9 cellular contexts compared by ENCODE assay signal in the genomic region with DNA sequence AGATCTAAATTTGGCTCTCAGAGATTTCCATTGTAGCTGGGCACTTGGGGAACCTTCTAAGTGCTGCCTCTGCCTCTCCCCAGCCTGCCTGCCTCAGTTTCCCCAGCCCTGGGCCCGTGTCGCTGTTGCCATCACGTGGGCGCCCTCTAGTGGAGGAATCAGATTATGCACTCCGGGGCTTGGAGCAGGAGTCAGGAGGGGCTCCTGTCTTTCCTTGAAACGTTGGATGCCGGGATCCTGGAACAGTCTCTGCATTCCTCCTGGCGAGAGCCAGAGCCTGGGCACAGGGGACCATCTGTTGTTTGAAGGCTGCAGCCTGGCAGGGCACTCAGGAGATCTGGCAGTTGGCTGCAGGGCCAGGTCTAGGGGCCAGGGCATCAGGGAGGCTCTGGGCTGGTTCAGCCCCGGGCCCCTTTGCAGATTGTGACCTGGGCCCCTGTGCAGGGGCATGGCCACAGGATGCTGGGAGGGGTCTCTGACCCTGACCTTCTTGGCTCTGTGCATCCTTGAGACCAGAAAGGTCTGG.
DNase-seq lines count a peak whose midpoint lies in the region; ATAC-seq and TF ChIP-seq lines count a peak whose summit lies in the region.
"Had no signal": no experiment of that assay in that cellular context is flagged by ENCODE, and none has a peak within 500 bp of the region (broad histone marks: within the 10 kb centered on the region; RNA-seq: fewer than 3 reads in every experiment).

No MANE protein-coding gene starts in this region.

- H3K27me3 ChIP-seq in OCI-LY3 (ENCODE audit: low read depth, low read length), result no peaks in the 10 kb centered on the region
- H3K27me3 ChIP-seq in uterus, result no peaks in the 10 kb centered on the region

- H3K4me3 ChIP-seq in OCI-LY3 (ENCODE audit: low read length) (no peak overlapping the region), uterus (no peak overlapping the region)

- H3K36me3 ChIP-seq in OCI-LY3 (replicated peaks; ENCODE audit: low read depth, low read length), result peaks cover 7% of the 10 kb centered on the region
- H3K36me3 ChIP-seq in uterus, result no peaks in the 10 kb centered on the region

- H3K27ac ChIP-seq in OCI-LY3 (ENCODE audit: low read length) (no peak overlapping the region), uterus (no peak overlapping the region)

- H4K20me1 ChIP-seq in OCI-LY3 (ENCODE audit: insufficient read depth, low read length), result peaks cover 23% of the 10 kb centered on the region; the same call in 1 of the 2 replicates

- H3K4me1 ChIP-seq in OCI-LY3 (ENCODE audit: low read length) (peaks cover 15% of the 10 kb centered on the region), uterus (peaks cover 0 to 13% of the 10 kb centered on the region in 2 donors)

- H3K9me3 ChIP-seq in OCI-LY3 (ENCODE audit: insufficient read depth, low read length) (no peaks in the 10 kb centered on the region), uterus (no peaks in the 10 kb centered on the region)

- no peaks in the 10 kb centered on the region for H3K79me2 ChIP-seq in OCI-LY3 (ENCODE audit: low read length)

- intact Hi-C loops in uterus (cut with DNase I; ENCODE audit: low total_unique reads), result loop anchor here (10.0 kb wide), 1 partner anchor 69 kb away; a partner anchor contains a TSS

- DNase-seq in NCI-H748 (lab: John Stamatoyannopoulos, UW; ENCODE audit: unreplicated experiment) (peak; percentile 33), NCI-H748 treated with DMSO at 0.1 percent for 48 hours (lab: John Stamatoyannopoulos, UW) (no peak), germinal center (ENCODE audit: low spot score) (peak; percentile 66), pons (ENCODE audit: low spot score) (peak; percentile 45), uterus (peak; percentile 63 to 72), SW480 (ENCODE audit: low spot score) (no peak)

- H3K4me2 ChIP-seq in OCI-LY3 (ENCODE audit: low read length), result no peak overlapping the region

- H3K4me1 Mint-ChIP-seq in activated T-helper 17 cell treated with anti-CD3 and anti-CD28 coated beads, Interleukin-2, amount 50 U/mL, for 72 hours, result no peaks in the 10 kb centered on the region

- H3K27ac Mint-ChIP-seq in activated T-helper 17 cell treated with anti-CD3 and anti-CD28 coated beads, Interleukin-2, amount 50 U/mL, for 72 hours, result peak overlapping the region; percentile 8

- peak; percentile 55 for ATAC-seq in activated T-helper 17 cell treated with anti-CD3 and anti-CD28 coated beads, Interleukin-2, amount 50 U/mL, for 72 hours (replicated peaks)
- ATAC-seq: left colon had no signal

- no peaks in the 10 kb centered on the region for H3K36me3 Mint-ChIP-seq in activated T-helper 17 cell treated with anti-CD3 and anti-CD28 coated beads, Interleukin-2, amount 50 U/mL, for 72 hours (ENCODE audit: low read depth)

- H3K27me3 Mint-ChIP-seq in activated T-helper 17 cell treated with anti-CD3 and anti-CD28 coated beads, Interleukin-2, amount 50 U/mL, for 72 hours, result peaks cover 4% of the 10 kb centered on the region

- no peak overlapping the region for H2AFZ ChIP-seq in OCI-LY3 (ENCODE audit: low read depth, low read length)

- no peak overlapping the region for H3K9ac ChIP-seq in OCI-LY3 (ENCODE audit: low read length)

- TF ChIP-seq POLR2A in uterus (IDR thresholded peaks at IDR 0.05), result no peak

- H3K9me3 Mint-ChIP-seq in activated T-helper 17 cell treated with anti-CD3 and anti-CD28 coated beads, Interleukin-2, amount 50 U/mL, for 72 hours, result no peaks in the 10 kb centered on the region

- TF ChIP-seq CTCF in OCI-LY3 (IDR thresholded peaks at IDR 0.05; ENCODE audit: low read depth, low read length) (peak; percentile 100), uterus (IDR thresholded peaks at IDR 0.05) (peak; percentile 77 to 90 (median 85))

- no peak overlapping the region for H3K4me3 Mint-ChIP-seq in activated T-helper 17 cell treated with anti-CD3 and anti-CD28 coated beads, Interleukin-2, amount 50 U/mL, for 72 hours

Comparison
In these comparisons a context has a peak if more than half of its experiments do, and no peak if none do; other contexts are left out.
1. DNase-seq: peak in NCI-H748 (single experiment), germinal center (single experiment), pons (single experiment) and uterus (2 of 2); none in NCI-H748 treated with DMSO at 0.1 percent for 48 hours (single experiment) and SW480 (single experiment).